Comparison of ENCODE assay signal across 13 cellular contexts in the genomic region with DNA sequence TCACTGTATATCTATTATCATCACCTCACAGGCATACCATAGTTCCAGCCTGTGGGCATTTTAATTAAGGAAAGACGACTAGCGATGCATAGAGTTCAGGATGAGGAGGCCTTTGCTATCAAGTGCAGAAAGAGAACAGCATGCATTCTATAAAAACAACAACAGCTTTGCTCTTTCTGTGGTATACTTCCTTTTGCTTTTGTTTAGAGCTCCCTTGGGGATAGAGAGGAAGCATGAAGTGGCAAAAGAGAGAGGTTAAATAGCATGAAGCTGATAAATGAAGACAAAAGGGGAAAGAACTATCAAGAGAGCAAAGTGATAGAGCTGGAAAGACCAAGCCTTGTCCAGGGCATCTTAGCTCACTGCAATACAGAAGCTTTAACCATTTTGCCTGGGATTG. TPM values are rescaled to one million over a fixed set of nuclear protein-coding genes. Genes with fewer than 3 reads are reported as not detected.
A peak's percentile ranks its signal among the peaks of the same experiment; 100 is the strongest.
DNase-seq lines count a peak whose midpoint lies in the region; ATAC-seq and TF ChIP-seq lines count a peak whose summit lies in the region.
"Had no signal": no experiment of that assay in that cellular context is flagged by ENCODE, and none has a peak within 500 bp of the region (broad histone marks: within the 10 kb centered on the region; RNA-seq: fewer than 3 reads in every experiment).

No MANE protein-coding gene starts in this region.

- H3K27me3 ChIP-seq in trophoblast cell (ENCODE audit: insufficient read depth, low read length) (no peaks in the 10 kb centered on the region), endodermal cell (ENCODE audit: control insufficient read depth, insufficient read depth, low read length, poor library complexity, severe bottlenecking) (no peaks in the 10 kb centered on the region)

- H3K9ac ChIP-seq in trophoblast cell (ENCODE audit: low read length) (no peak overlapping the region), endodermal cell (ENCODE audit: extremely low read depth, low read length, poor library complexity, severe bottlenecking) (no peak overlapping the region)

- no peaks in the 10 kb centered on the region for H3K36me3 Mint-ChIP-seq in endodermal cell (ENCODE audit: low read depth)

- H3K79me2 ChIP-seq in trophoblast cell (ENCODE audit: control insufficient read depth, insufficient read depth, low read length, poor library complexity), result no peaks in the 10 kb centered on the region

- no peak overlapping the region for H3K18ac ChIP-seq in trophoblast cell (ENCODE audit: low read length)

- no peak overlapping the region for H3K23ac ChIP-seq in trophoblast cell (ENCODE audit: low read length)

- H3K4me2 ChIP-seq in trophoblast cell (ENCODE audit: low read length), result no peak overlapping the region

- H3K14ac ChIP-seq in trophoblast cell (ENCODE audit: low read length), result no peak overlapping the region

- H2BK12ac ChIP-seq in trophoblast cell (ENCODE audit: low read length), result no peak overlapping the region

- no peak overlapping the region for H3K27ac ChIP-seq in trophoblast cell (ENCODE audit: low read depth, low read length)
- H3K27ac ChIP-seq in endodermal cell (ENCODE audit: low read depth, low read length), result no peak overlapping the region

- no peak overlapping the region for H2AFZ ChIP-seq in trophoblast cell (ENCODE audit: insufficient read depth, low read length, poor library complexity)

- H3K4ac ChIP-seq in trophoblast cell (ENCODE audit: low read depth, low read length), result no peak overlapping the region

- H3K36me3 ChIP-seq in trophoblast cell (ENCODE audit: control insufficient read depth in 1 of 2, insufficient read depth in 2 of 2, low read length in 2 of 2) (no peaks in the 10 kb centered on the region), endodermal cell (ENCODE audit: control insufficient read depth, insufficient read depth, low read length) (no peaks in the 10 kb centered on the region)

- no peak overlapping the region for H4K91ac ChIP-seq in trophoblast cell (ENCODE audit: low read depth, low read length)

- H3K9me3 ChIP-seq in trophoblast cell (ENCODE audit: insufficient read depth, low read depth, low read length) (no peaks in the 10 kb centered on the region), endodermal cell (ENCODE audit: control insufficient read depth, low read length) (no peaks in the 10 kb centered on the region)

- H3K27ac Mint-ChIP-seq in endodermal cell, result no peak overlapping the region

- H3K4me1 ChIP-seq in trophoblast cell (ENCODE audit: control insufficient read depth in 1 of 2, insufficient read depth in 2 of 2, low read length in 2 of 2) (peaks cover 0 to 2% of the 10 kb centered on the region in 2 experiments), endodermal cell (ENCODE audit: control insufficient read depth, insufficient read depth, low read length) (peaks cover 9% of the 10 kb centered on the region)

- TF ChIP-seq CTCF in endodermal cell (conservative IDR thresholded peaks at IDR 0.05), result no peak

- peak; percentile 30 for DNase-seq in left kidney (ENCODE audit: low read depth, low spot score)
- no peak for DNase-seq in trophoblast cell
- DNase-seq in endodermal cell, result no peak
- no peak for DNase-seq in activated T-cell treated with anti-CD3 and anti-CD28 coated beads for 4 hours
- DNase-seq: activated CD4-positive, alpha-beta T cell treated with anti-CD3 and anti-CD28 coated beads, Interleukin-2, amount 10 ng/mL, durations not matched to agents 24 days and 14 days; GOT3; RPMI8226 had no signal

- H3K4me3 Mint-ChIP-seq in endodermal cell, result no peak overlapping the region
- H3K4me3 Mint-ChIP-seq: activated CD4-positive, alpha-beta T cell treated with anti-CD3 and anti-CD28 coated beads, Interleukin-2, amount 10 ng/mL, durations not matched to agents 24 days and 14 days had no signal

- H4K8ac ChIP-seq in trophoblast cell (ENCODE audit: low read depth, low read length), result no peak overlapping the region

- peaks cover 28% of the 10 kb centered on the region for H3K4me1 Mint-ChIP-seq in endodermal cell

- H4K12ac ChIP-seq in trophoblast cell (ENCODE audit: low read depth, low read length), result no peak overlapping the region

- ATAC-seq in GM18861 (IDR thresholded peaks at IDR 0.05; ENCODE audit: unreplicated experiment) (peak; percentile 98), GM21786 (IDR thresholded peaks at IDR 0.05; ENCODE audit: unreplicated experiment) (peak; percentile 89), HG03460 (IDR thresholded peaks at IDR 0.05; ENCODE audit: unreplicated experiment) (peak; percentile 96), HG02884 (IDR thresholded peaks at IDR 0.05; ENCODE audit: unreplicated experiment) (no peak)

- H2AK5ac ChIP-seq in trophoblast cell (ENCODE audit: low read length), result no peak overlapping the region

- no peak overlapping the region for H2BK5ac ChIP-seq in trophoblast cell (ENCODE audit: low read depth, low read length, poor library complexity)

- H3K9me3 Mint-ChIP-seq in endodermal cell, result no peaks in the 10 kb centered on the region

- no CpG with 5 or more reads among the region's 2 CpGs for WGBS in trophoblast cell (ENCODE audit: extremely low coverage, insufficient coverage, insufficient read length)
- WGBS in endodermal cell (ENCODE audit: insufficient coverage in 1 of 2, insufficient read length in 1 of 2), 2 experiments, result 86 to 100% methylated on average over 1 to 2 of the region's 2 CpGs

- H2BK120ac ChIP-seq in trophoblast cell (ENCODE audit: insufficient read depth, low read length, poor library complexity), result no peak overlapping the region

- H3K4me3 ChIP-seq in trophoblast cell (ENCODE audit: low read depth, low read length) (no peak overlapping the region), endodermal cell (ENCODE audit: low read length) (no peak overlapping the region)

- H3K79me1 ChIP-seq in trophoblast cell (ENCODE audit: low read length), result no peaks in the 10 kb centered on the region

- H3K27me3 Mint-ChIP-seq in endodermal cell (ENCODE audit: insufficient read depth), result no peaks in the 10 kb centered on the region
- H3K27me3 Mint-ChIP-seq: activated CD4-positive, alpha-beta T cell treated with anti-CD3 and anti-CD28 coated beads, Interleukin-2, amount 10 ng/mL, durations not matched to agents 24 days and 14 days had no signal

RNA-seq across cellular contexts. Expression of gene IFNG-AS1, which starts 23.5 kb away (rescaled TPM):
- polyA plus RNA-seq in trophoblast cell (2013), result not detected in 2 replicates
- total RNA-seq in endodermal cell, result not detected
- polyA plus RNA-seq in endodermal cell (2013, experiment 1 of 2), result not detected
- polyA plus RNA-seq in endodermal cell (2013, experiment 2 of 2), result not detected
- total RNA-seq: activated CD4-positive, alpha-beta T cell treated with anti-CD3 and anti-CD28 coated beads, Interleukin-2, amount 10 ng/mL, durations not matched to agents 24 days and 14 days; endothelial cell of umbilical vein; MCF 10A had no signal
- polyA plus RNA-seq: endothelial cell of umbilical vein had no signal
